18 cellular contexts compared by ENCODE assay signal in the genomic region with DNA sequence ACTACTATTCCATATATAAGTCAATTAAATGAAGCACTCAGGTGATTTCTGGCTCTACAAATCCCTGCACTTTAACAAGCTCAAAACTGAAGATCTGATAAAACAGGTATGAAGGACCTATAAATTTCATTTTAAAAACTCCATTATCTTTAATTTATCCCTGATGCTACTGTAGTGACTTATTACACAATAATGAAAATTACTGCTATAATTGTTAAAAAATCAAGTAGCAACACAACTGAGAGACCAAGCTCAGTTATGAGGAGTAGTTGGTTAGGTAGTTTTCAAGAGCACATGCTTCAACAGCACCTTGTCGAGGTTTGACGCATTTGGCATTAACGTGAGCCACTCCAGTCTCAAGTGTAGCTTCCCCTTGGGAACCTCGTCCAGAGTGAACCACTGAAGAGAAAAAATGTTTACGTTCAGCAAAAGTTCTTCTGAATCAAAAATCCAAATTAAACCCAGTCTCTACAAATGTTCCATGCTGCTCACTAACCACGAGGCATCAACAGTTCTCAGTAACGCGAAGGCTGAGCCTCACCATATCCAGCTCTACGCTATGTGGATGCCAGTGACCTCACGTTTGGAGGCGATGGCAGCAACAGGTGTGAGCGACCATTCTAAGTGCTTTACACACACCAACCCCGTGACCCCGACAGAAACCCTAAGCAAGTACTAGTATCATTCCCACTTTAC.
"Had no signal": no experiment of that assay in that cellular context is flagged by ENCODE, and none has a peak within 500 bp of the region (broad histone marks: within the 10 kb centered on the region; RNA-seq: fewer than 3 reads in every experiment).

No MANE protein-coding gene starts in this region.

- H3K9me3 ChIP-seq: sigmoid colon, thoracic aorta had no signal

- DNase-seq: activated CD4-positive, alpha-beta T cell treated with anti-CD3 and anti-CD28 coated beads, Interleukin-2, amount 10 ng/mL, durations not matched to agents 7 days and 5 days; activated CD8-positive, alpha-beta memory T cell treated with anti-CD3 and anti-CD28 coated beads for 24 hours; activated CD8-positive, alpha-beta memory T cell treated with anti-CD3 and anti-CD28 coated beads, Interleukin-2, amount 50 U/mL, for 4 hours; activated naive CD4-positive, alpha-beta T cell treated with Interleukin-2 at 50 U/mL for 16 hours; activated naive CD8-positive, alpha-beta T cell treated with anti-CD3 and anti-CD28 coated beads for 36 hours; activated T-cell treated with anti-CD3 and anti-CD28 coated beads, Interleukin-2, amount 50 U/mL, for 4 hours; central memory CD4-positive, alpha-beta T cell; dermis blood vessel endothelial cell; effector CD8-positive, alpha-beta T cell; foreskin keratinocyte; left colon; natural killer cell; sigmoid colon; stimulated activated CD4-positive, alpha-beta T cell treated with anti-CD3 and anti-CD28 coated beads, Interleukin-4, amount 100 ng/mL, for 1 hour; stimulated activated naive CD4-positive, alpha-beta T cell had no signal

- ATAC-seq: activated CD4-positive, CD25-positive, alpha-beta regulatory T cell treated with anti-CD3 and anti-CD28 coated beads, Interleukin-2, amount 50 U/mL, for 24 hours; activated T-cell treated with anti-CD3 and anti-CD28 coated beads, Interleukin-2, amount 50 U/mL, for 4 hours; foreskin keratinocyte; left colon; natural killer cell had no signal

- H3K4me1 ChIP-seq: sigmoid colon had no signal

- H3K27ac ChIP-seq: foreskin keratinocyte, sigmoid colon, thoracic aorta, VCaP had no signal

- H3K27me3 ChIP-seq: foreskin keratinocyte, sigmoid colon had no signal

- H3K4me3 ChIP-seq: sigmoid colon, thoracic aorta had no signal
